In genomic region chr1:202085682-202086373, GRCh38 we compare ENCODE assay signal across 1 cellular context.
TF ChIP-seq lines count a peak whose summit lies in the region.

No MANE protein-coding gene starts in this region.

TF ChIP-seq in HepG2, 621 proteins besides CTCF, POLR2A, EP300 and RAD21 (continued from another document and continues in another):
- TF ChIP-seq ZBTB39 (CRISPR knock-in tag; IDR thresholded peaks at IDR 0.05) (peak; percentile 24; the same call in 1 of the 2 replicates), TRIM22 (IDR thresholded peaks at IDR 0.05) (no peak), SRY (CRISPR knock-in tag; IDR thresholded peaks at IDR 0.05) (peak; percentile 81), SAP130 (CRISPR knock-in tag; IDR thresholded peaks at IDR 0.05; ENCODE audit: low read depth) (peak; percentile 93), ZNF121 (CRISPR knock-in tag; IDR thresholded peaks at IDR 0.05) (no peak), BCL3 (CRISPR knock-in tag; IDR thresholded peaks at IDR 0.05) (no peak; the same call in 1 of the 2 replicates), ZNF740 (CRISPR knock-in tag; IDR thresholded peaks at IDR 0.05) (0 out of 2 replicates have a peak, but pooled peaks have one; percentile 32), ZNF501 (CRISPR knock-in tag; IDR thresholded peaks at IDR 0.05) (peak; percentile 72), NCOA2 (CRISPR knock-in tag; IDR thresholded peaks at IDR 0.05) (peak; percentile 65), MAZ (IDR thresholded peaks at IDR 0.05; ENCODE audit: borderline replicate concordance, low read depth, low read length) (peak; percentile 76; the same call in 1 of the 2 replicates), MAZ (CRISPR knock-in tag; IDR thresholded peaks at IDR 0.05; ENCODE audit: low read depth) (peak; percentile 81), RELA (CRISPR knock-in tag; IDR thresholded peaks at IDR 0.05) (no peak), ZNF503 (CRISPR knock-in tag; IDR thresholded peaks at IDR 0.05) (no peak), ZBTB20 (CRISPR knock-in tag; IDR thresholded peaks at IDR 0.05; ENCODE audit: borderline replicate concordance, low read depth) (no peak; the same call in 1 of the 2 replicates), RFXANK (CRISPR knock-in tag; IDR thresholded peaks at IDR 0.05) (no peak), RCOR2 (CRISPR knock-in tag; IDR thresholded peaks at IDR 0.05) (0 out of 2 replicates have a peak, but pooled peaks have one; percentile 57), ZNF317 (CRISPR knock-in tag; IDR thresholded peaks at IDR 0.05) (no peak), ZSCAN31 (CRISPR knock-in tag; IDR thresholded peaks at IDR 0.05; ENCODE audit: low read depth) (peak; percentile 64), JUNB (CRISPR knock-in tag; IDR thresholded peaks at IDR 0.05; ENCODE audit: borderline replicate concordance) (no peak), IRX3 (CRISPR knock-in tag; IDR thresholded peaks at IDR 0.05; ENCODE audit: borderline replicate concordance, low read depth) (no peak), IRF2 (CRISPR knock-in tag; IDR thresholded peaks at IDR 0.05) (peak; percentile 93), LBX2 (CRISPR knock-in tag; IDR thresholded peaks at IDR 0.05; ENCODE audit: borderline replicate concordance) (no peak), HNF1A (IDR thresholded peaks at IDR 0.05; ENCODE audit: low read depth) (peak; percentile 51; the same call in 1 of the 2 replicates), HNF1A (CRISPR knock-in tag; IDR thresholded peaks at IDR 0.05; ENCODE audit: borderline replicate concordance) (peak; percentile 29; the same call in 1 of the 2 replicates), RXRB (CRISPR knock-in tag; IDR thresholded peaks at IDR 0.05; ENCODE audit: borderline replicate concordance) (peak; percentile 79; the same call in 1 of the 2 replicates), NFYB (CRISPR knock-in tag; IDR thresholded peaks at IDR 0.05) (peak; percentile 48; the same call in 1 of the 2 replicates), ZNF891 (CRISPR knock-in tag; IDR thresholded peaks at IDR 0.05) (peak; percentile 64; the same call in 1 of the 2 replicates), HDAC6 (IDR thresholded peaks at IDR 0.05; ENCODE audit: low read depth, low read length) (no peak), TFDP2 (CRISPR knock-in tag; IDR thresholded peaks at IDR 0.05) (0 out of 2 replicates have a peak, but pooled peaks have one; percentile 14), CHD4 (IDR thresholded peaks at IDR 0.05; ENCODE audit: borderline replicate concordance, low read length) (peak; percentile 92; the same call in 1 of the 2 replicates), STAT5B (CRISPR knock-in tag; IDR thresholded peaks at IDR 0.05) (no peak), PRDM4 (CRISPR knock-in tag; IDR thresholded peaks at IDR 0.05; ENCODE audit: borderline replicate concordance) (no peak), XRCC5 (optimal IDR thresholded peaks at IDR 0.05; ENCODE audit: low read length) (peak; percentile 74), SAFB2 (CRISPR knock-in tag; IDR thresholded peaks at IDR 0.05; ENCODE audit: borderline replicate concordance, low read depth) (peak; percentile 71; the same call in 1 of the 2 replicates), MXI1 (IDR thresholded peaks at IDR 0.05; ENCODE audit: borderline replicate concordance, low read depth, low read length) (peak; percentile 86; the same call in 1 of the 3 replicates), PLRG1 (conservative IDR thresholded peaks at IDR 0.05) (no peak), ZNF260 (CRISPR knock-in tag; IDR thresholded peaks at IDR 0.05; ENCODE audit: borderline replicate concordance, low read depth) (no peak), ZBTB4 (CRISPR knock-in tag; IDR thresholded peaks at IDR 0.05; ENCODE audit: borderline replicate concordance) (no peak)
